Comparison of ENCODE assay signal across 28 cellular contexts in the genomic region with DNA sequence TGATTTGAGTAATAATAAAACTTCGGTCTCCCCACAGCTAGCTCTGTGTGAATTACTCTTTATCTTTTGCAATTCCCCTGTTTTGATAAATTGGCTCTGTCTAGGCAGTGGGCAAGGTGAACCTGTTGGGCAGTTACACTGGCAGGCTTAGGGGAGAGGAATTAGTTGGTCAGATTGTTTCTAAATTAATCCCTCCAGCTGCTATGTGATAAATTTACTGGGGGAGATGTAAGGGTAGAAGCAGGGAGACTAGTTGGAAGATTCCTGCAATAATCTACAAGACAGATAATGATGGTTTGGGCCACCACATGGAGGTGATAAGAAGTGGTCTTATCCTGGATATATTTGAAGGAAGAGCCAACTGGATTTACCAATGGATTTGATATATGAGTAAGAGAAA.
"Had no signal": no experiment of that assay in that cellular context is flagged by ENCODE, and none has a peak within 500 bp of the region (broad histone marks: within the 10 kb centered on the region; RNA-seq: fewer than 3 reads in every experiment).

No MANE protein-coding gene starts in this region.

- H3K27me3 ChIP-seq: pancreas, spleen, suprapubic skin, tibial artery, uterus had no signal

- H3K27ac ChIP-seq: left ventricle myocardium inferior, pancreas, prostate gland, spleen, suprapubic skin, thoracic aorta, tibial artery, uterus had no signal

- H3K9me3 ChIP-seq: left ventricle myocardium inferior, pancreas, prostate gland, spleen, suprapubic skin, thoracic aorta, tibial artery, uterus had no signal

- H3K9me3 Mint-ChIP-seq: immature natural killer cell; mesothelial cell of epicardium; nephron; neural crest cell; stimulated activated effector memory CD8-positive, alpha-beta T cell treated with anti-CD3 and anti-CD28 coated beads, Interleukin-12 subunit alpha, Interleukin-12 subunit beta, amount 100 ng/mL, for 72 hours; stimulated activated naive CD8-positive, alpha-beta T cell treated with anti-CD3 and anti-CD28 coated beads, Interleukin-15, Interleukin-2, amounts not matched to agents 100 ng/mL and 50 ng/mL, for 24 hours had no signal

- H3K4me3 Mint-ChIP-seq: immature natural killer cell; mesothelial cell of epicardium; naive thymus-derived CD8-positive, alpha-beta T cell; nephron; neural crest cell; stimulated activated effector memory CD8-positive, alpha-beta T cell treated with anti-CD3 and anti-CD28 coated beads, Interleukin-12 subunit alpha, Interleukin-12 subunit beta, amount 100 ng/mL, for 72 hours; stimulated activated naive CD8-positive, alpha-beta T cell treated with anti-CD3 and anti-CD28 coated beads, Interleukin-15, Interleukin-2, amounts not matched to agents 100 ng/mL and 50 ng/mL, for 24 hours had no signal

- H3K27ac Mint-ChIP-seq: immature natural killer cell; mesothelial cell of epicardium; naive thymus-derived CD8-positive, alpha-beta T cell; nephron; stimulated activated effector memory CD8-positive, alpha-beta T cell treated with anti-CD3 and anti-CD28 coated beads, Interleukin-12 subunit alpha, Interleukin-12 subunit beta, amount 100 ng/mL, for 72 hours; stimulated activated naive CD8-positive, alpha-beta T cell treated with anti-CD3 and anti-CD28 coated beads, Interleukin-15, Interleukin-2, amounts not matched to agents 100 ng/mL and 50 ng/mL, for 24 hours had no signal

- H3K27me3 Mint-ChIP-seq: naive thymus-derived CD8-positive, alpha-beta T cell; stimulated activated naive CD8-positive, alpha-beta T cell treated with anti-CD3 and anti-CD28 coated beads, Interleukin-15, Interleukin-2, amounts not matched to agents 100 ng/mL and 50 ng/mL, for 24 hours had no signal

- H3K4me1 Mint-ChIP-seq: immature natural killer cell; stimulated activated effector memory CD8-positive, alpha-beta T cell treated with anti-CD3 and anti-CD28 coated beads, Interleukin-12 subunit alpha, Interleukin-12 subunit beta, amount 100 ng/mL, for 72 hours had no signal

- ATAC-seq: naive thymus-derived CD8-positive, alpha-beta T cell; pancreas; right cardiac atrium; sciatic nerve; stimulated activated effector memory CD8-positive, alpha-beta T cell treated with anti-CD3 and anti-CD28 coated beads, Interleukin-12 subunit alpha, Interleukin-12 subunit beta, amount 100 ng/mL, for 72 hours had no signal

- DNase-seq: hypothalamus; immature natural killer cell; kidney; left ventricle myocardium inferior; mesendoderm; naive thymus-derived CD8-positive, alpha-beta T cell; nucleus accumbens; pancreas; posterior cingulate gyrus; retina; right cardiac atrium; small intestine; spleen; stimulated activated CD4-positive, alpha-beta T cell treated with anti-CD3 and anti-CD28 coated beads, Interleukin-4, amount 100 ng/mL, for 24 hours; stimulated activated naive CD4-positive, alpha-beta T cell; tibial artery; trophoblast cell; uterus had no signal

- H3K4me3 ChIP-seq: left ventricle myocardium inferior, lung, pancreas, prostate gland, spleen, suprapubic skin, thoracic aorta, tibial artery, uterus had no signal

- H3K36me3 ChIP-seq: left ventricle myocardium inferior, pancreas, prostate gland, spleen, suprapubic skin, thoracic aorta, tibial artery, uterus had no signal

- H3K36me3 Mint-ChIP-seq: immature natural killer cell; mesothelial cell of epicardium; stimulated activated effector memory CD8-positive, alpha-beta T cell treated with anti-CD3 and anti-CD28 coated beads, Interleukin-12 subunit alpha, Interleukin-12 subunit beta, amount 100 ng/mL, for 72 hours had no signal

- H3K4me1 ChIP-seq: left ventricle myocardium inferior, pancreas, prostate gland, spleen, suprapubic skin, tibial artery, uterus had no signal
